9 cellular contexts compared by ENCODE assay signal in genomic region chr2:174342600-174343342, GRCh38. TPM values are rescaled to one million over a fixed set of nuclear protein-coding genes. Genes with fewer than 3 reads are reported as not detected.
DNase-seq lines count a peak whose midpoint lies in the region; TF ChIP-seq lines count a peak whose summit lies in the region.
"Had no signal": no experiment of that assay in that cellular context is flagged by ENCODE, and none has a peak within 500 bp of the region (broad histone marks: within the 10 kb centered on the region; RNA-seq: fewer than 3 reads in every experiment).

No MANE protein-coding gene starts in this region.

- no peaks in the 10 kb centered on the region for H3K9me3 ChIP-seq in neutrophil
- no peaks in the 10 kb centered on the region for H3K9me3 ChIP-seq in thyroid gland
- H3K9me3 ChIP-seq: BLaER1 had no signal

- H3K36me3 ChIP-seq in neutrophil (peaks cover 9% of the 10 kb centered on the region), thyroid gland (peaks cover 0 to 4% of the 10 kb centered on the region in 2 donors)

- 12 to 14% methylated on average over 32 of the region's 33 CpGs for WGBS in thyroid gland, 2 donors

- H3K4me1 ChIP-seq in neutrophil (ENCODE audit: control insufficient read depth in 1 of 2, insufficient read depth in 1 of 2, low read depth in 1 of 2, low read length in 1 of 2) (peaks cover 48 to 51% of the 10 kb centered on the region in 2 experiments), thyroid gland (peaks cover 5 to 25% of the 10 kb centered on the region in 2 donors)
- H3K4me1 ChIP-seq: BLaER1 had no signal

- peak overlapping the region; percentile 12 to 31 for H3K4me3 ChIP-seq in neutrophil (ENCODE audit: low read depth in 1 of 2, low read length in 1 of 2)
- no peak overlapping the region for H3K4me3 ChIP-seq in thyroid gland (replicated peaks in 1 of 3)
- H3K4me3 ChIP-seq: BLaER1 had no signal

- no peak for TF ChIP-seq CTCF in neutrophil (IDR thresholded peaks at IDR 0.05)
- no peak for TF ChIP-seq CTCF in thyroid gland (IDR thresholded peaks at IDR 0.05)

- DNase-seq in NCI-H2029 (lab: John Stamatoyannopoulos, UW): peak; percentile 24
- DNase-seq in NCI-H2029 treated with DMSO at 0.1 percent for 48 hours (lab: John Stamatoyannopoulos, UW): no peak
- peak; percentile 65 for DNase-seq in NCI-H1105 (lab: John Stamatoyannopoulos, UW)
- peak; percentile 29 for DNase-seq in astrocyte of the hippocampus (ENCODE audit: low read depth, low spot score)
- DNase-seq in NCI-H2196 (lab: John Stamatoyannopoulos, UW; ENCODE audit: unreplicated experiment): no peak
- DNase-seq in HCEC 1CT: no peak
- no peak for DNase-seq in thyroid gland

- intact Hi-C loops in thyroid gland (cut with DNase I): loop anchor here (5.0 to 10.0 kb wide), 2 partner anchors 308 to 940 kb away; no protein-coding TSS in a partner anchor

- no peak for TF ChIP-seq POLR2A in thyroid gland (IDR thresholded peaks at IDR 0.05)

- peaks cover 92% of the 10 kb centered on the region for H3K27me3 ChIP-seq in neutrophil
- H3K27me3 ChIP-seq in thyroid gland: peaks cover 68% of the 10 kb centered on the region

- no peak overlapping the region for H3K27ac ChIP-seq in neutrophil
- no peak overlapping the region for H3K27ac ChIP-seq in thyroid gland
- H3K27ac ChIP-seq: BLaER1 had no signal

RNA-seq across cellular contexts. Expression of gene SP9, which starts 8.0 kb away (rescaled TPM):
- total RNA-seq in thyroid gland: not detected

RNA-seq across cellular contexts. Expression of gene SCRN3, which starts 52.8 kb away (rescaled TPM):
- 10 to 100 TPM; 26.0 to 37.5 (median 32.3) TPM for total RNA-seq in thyroid gland

Comparison
In these comparisons a context has a peak if more than half of its experiments do, and no peak if none do; other contexts are left out.
1. DNase-seq: peak in NCI-H2029 (single experiment), NCI-H1105 (single experiment) and astrocyte of the hippocampus (single experiment); none in NCI-H2029 treated with DMSO at 0.1 percent for 48 hours (single experiment), NCI-H2196 (single experiment), HCEC 1CT (single experiment) and thyroid gland (0 of 2).
2. H3K4me3 ChIP-seq: peak in neutrophil (2 of 2); none in thyroid gland (0 of 3).